Comparison of ENCODE assay signal across 8 cellular contexts in the genomic region with DNA sequence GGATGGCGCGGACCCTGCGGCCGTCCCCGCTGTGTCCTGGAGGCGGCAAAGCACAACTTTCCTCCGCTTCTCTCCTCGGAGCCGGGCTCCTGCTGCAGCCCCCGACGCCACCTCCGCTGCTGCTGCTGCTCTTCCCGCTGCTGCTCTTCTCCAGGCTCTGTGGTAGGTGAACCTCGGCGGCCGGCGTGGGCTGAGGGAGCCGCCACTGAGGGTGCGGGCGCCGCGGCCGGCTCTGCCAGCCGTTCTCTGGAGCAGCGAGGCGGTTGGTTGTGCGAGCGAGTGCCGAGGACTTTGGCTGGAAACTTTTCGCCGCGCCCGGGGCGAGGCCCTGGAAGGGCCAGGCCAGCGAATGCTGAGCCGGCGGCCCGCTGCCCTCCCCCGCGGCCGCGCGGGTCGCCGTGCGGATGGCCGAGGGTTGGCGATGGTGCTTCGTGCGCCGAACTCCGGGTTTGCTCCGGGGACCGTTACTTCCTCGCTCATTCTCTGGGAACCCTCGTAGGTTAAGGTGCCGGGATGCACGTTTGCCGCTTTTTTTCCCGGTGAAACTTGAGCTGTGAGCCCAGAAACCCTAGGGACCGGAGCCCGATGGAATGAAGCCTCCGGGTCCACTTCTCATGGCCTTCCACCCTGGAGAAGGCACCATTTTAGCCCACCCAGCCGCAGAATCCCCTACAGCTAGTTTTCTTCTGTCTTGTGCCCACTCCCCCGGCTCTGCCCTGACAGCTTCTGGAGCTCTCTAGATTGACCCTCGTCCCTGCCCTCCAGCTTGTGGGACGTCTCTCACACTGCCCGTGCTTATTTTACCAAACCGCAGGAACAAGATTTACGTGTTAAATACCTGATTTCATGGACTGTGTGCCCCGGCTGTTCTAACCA.
DNase-seq lines count a peak whose midpoint lies in the region; ATAC-seq and TF ChIP-seq lines count a peak whose summit lies in the region.

No MANE protein-coding gene starts in this region.

- peaks cover 28 to 31% of the 10 kb centered on the region in 2 donors for H3K4me1 Mint-ChIP-seq in effector memory CD8-positive, alpha-beta T cell (ENCODE audit: low read depth in 2 of 2)

- no peaks in the 10 kb centered on the region for H3K27me3 ChIP-seq in WERI-Rb-1 (ENCODE audit: insufficient read depth, low read depth, severe bottlenecking)
- H3K27me3 ChIP-seq in subcutaneous abdominal adipose tissue (ENCODE audit: control insufficient read depth in 5 of 5, insufficient read depth in 4 of 5, low read length in 5 of 5) = no peaks in the 10 kb centered on the region

- H3K36me3 ChIP-seq in WERI-Rb-1 = peaks cover 4% of the 10 kb centered on the region
- H3K36me3 ChIP-seq in subcutaneous abdominal adipose tissue (ENCODE audit: control insufficient read depth in 5 of 5, insufficient read depth in 5 of 5, low read length in 5 of 5) = no peaks in the 10 kb centered on the region

- H3K27me3 Mint-ChIP-seq in effector memory CD8-positive, alpha-beta T cell = peaks cover 8 to 12% of the 10 kb centered on the region in 2 donors

- H3K36me3 Mint-ChIP-seq in effector memory CD8-positive, alpha-beta T cell (ENCODE audit: insufficient read depth) = peaks cover 14% of the 10 kb centered on the region

- peak overlapping the region; percentile 95 to 99 for H3K4me3 Mint-ChIP-seq in effector memory CD8-positive, alpha-beta T cell

- H3K27ac ChIP-seq in WERI-Rb-1 (peak overlapping the region; percentile 78), subcutaneous abdominal adipose tissue (ENCODE audit: low read depth, low read length) (peak overlapping the region; percentile 73)

- H3K4me3 ChIP-seq in WERI-Rb-1 (ENCODE audit: low read depth, low read length) = peak overlapping the region; percentile 73
- H3K4me3 ChIP-seq in subcutaneous abdominal adipose tissue (ENCODE audit: low read depth in 1 of 5, low read length in 5 of 5) = peak overlapping the region; percentile 83 to 97 (median 90)

- peak; percentile 30 for ATAC-seq in HG03159 (IDR thresholded peaks at IDR 0.05; ENCODE audit: unreplicated experiment)
- ATAC-seq in effector memory CD8-positive, alpha-beta T cell (replicated peaks) = peak; percentile 25
- ATAC-seq in GM19035 (IDR thresholded peaks at IDR 0.05; ENCODE audit: unreplicated experiment) = no peak

- peak overlapping the region; percentile 80 to 92 for H3K27ac Mint-ChIP-seq in effector memory CD8-positive, alpha-beta T cell

- DNase-seq in activated T-cell treated with anti-CD3 and anti-CD28 coated beads for 1 hour (ENCODE audit: low read depth) = peak; percentile 14
- no peak for DNase-seq in activated T-cell treated with anti-CD3 and anti-CD28 coated beads, Interleukin-2, amount 50 U/mL, for 1 hour
- peak; percentile 11 for DNase-seq in WERI-Rb-1
- peak in 2 of 3 experiments; percentile 9 to 11 for DNase-seq in effector memory CD8-positive, alpha-beta T cell
- peak; percentile 30 for DNase-seq in midbrain (lab: John Stamatoyannopoulos, UW)

- H3K9me3 Mint-ChIP-seq in effector memory CD8-positive, alpha-beta T cell = no peaks in the 10 kb centered on the region

- H3K9me3 ChIP-seq in WERI-Rb-1 (ENCODE audit: severe bottlenecking) (no peaks in the 10 kb centered on the region), subcutaneous abdominal adipose tissue (ENCODE audit: control insufficient read depth in 5 of 5, low read length in 5 of 5) (no peaks in the 10 kb centered on the region)

- H3K9ac ChIP-seq in subcutaneous abdominal adipose tissue (ENCODE audit: low read length in 5 of 5) = peak overlapping the region; percentile 68 to 89 (median 85)

- no peak for TF ChIP-seq CTCF in WERI-Rb-1 (IDR thresholded peaks at IDR 0.05; ENCODE audit: low read depth, low read length)

- H3K4me1 ChIP-seq in subcutaneous abdominal adipose tissue (ENCODE audit: control insufficient read depth in 5 of 5, insufficient read depth in 5 of 5, low read length in 5 of 5) = peaks cover 0 to 35% (median 27%) of the 10 kb centered on the region in 5 donors
